Comparison of ENCODE assay signal across 23 cellular contexts in the genomic region with DNA sequence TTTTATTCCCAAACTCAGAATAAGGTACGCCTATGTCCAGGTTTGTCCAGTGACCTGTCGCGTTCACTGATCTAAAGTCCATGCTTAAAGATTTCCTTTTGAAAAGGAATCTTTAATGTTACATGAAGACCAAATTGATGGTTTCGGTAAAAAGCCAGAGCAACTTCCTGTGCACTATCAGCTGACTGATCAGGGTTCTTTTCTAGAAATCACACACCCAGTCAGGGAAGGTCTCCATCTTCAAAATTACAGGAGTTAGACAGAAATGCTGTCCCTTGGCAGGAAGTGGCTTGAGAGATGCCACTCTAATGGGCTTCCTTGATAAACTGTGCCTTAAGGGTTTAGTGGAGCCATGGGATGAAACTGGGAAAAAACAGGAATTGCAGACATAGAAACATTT. TPM values are rescaled to one million over a fixed set of nuclear protein-coding genes. Genes with fewer than 3 reads are reported as not detected.
DNase-seq lines count a peak whose midpoint lies in the region; ATAC-seq, FAIRE-seq and TF ChIP-seq lines count a peak whose summit lies in the region.
"Had no signal": no experiment of that assay in that cellular context is flagged by ENCODE, and none has a peak within 500 bp of the region (broad histone marks: within the 10 kb centered on the region; RNA-seq: fewer than 3 reads in every experiment).

No MANE protein-coding gene starts in this region.

- in situ Hi-C loops in gastrocnemius medialis (cut with MboI; ENCODE audit: low sequenced_read_pairs in 4 of 4): loop anchor here (25.0 kb wide), 1 partner anchor 233 kb away; no protein-coding TSS in a partner anchor

- CTCF ChIA-PET in activated B cell treated with CpG ODN at 0.5 μM for 24 hours (lab: Charles Lee): interaction anchor here (3.5 kb wide), 1 partner anchor 11 kb away, joined by 15 read pairs; no protein-coding TSS in a partner anchor

- H3K36me3 ChIP-seq in CD4-positive, CD25-positive, alpha-beta regulatory T cell (ENCODE audit: control insufficient read depth, insufficient read depth, low read length): no peaks in the 10 kb centered on the region
- no peaks in the 10 kb centered on the region for H3K36me3 ChIP-seq in gastrocnemius medialis
- H3K36me3 ChIP-seq: upper lobe of right lung had no signal

- peak overlapping the region; percentile 89 to 97 (median 92) for H3K27ac Mint-ChIP-seq in CD4-positive, CD25-positive, alpha-beta regulatory T cell
- H3K27ac Mint-ChIP-seq in activated B cell treated with CpG ODN at 0.5 μM for 24 hours: peak overlapping the region; percentile 72
- peak overlapping the region; percentile 8 to 82 for H3K27ac Mint-ChIP-seq in effector memory CD8-positive, alpha-beta T cell
- H3K27ac Mint-ChIP-seq: nephron, WTC11 had no signal

- peak in 1 of 2 donors; percentile 15 for ATAC-seq in CD4-positive, CD25-positive, alpha-beta regulatory T cell (ENCODE audit: low read depth in 2 of 2)
- ATAC-seq in activated B cell treated with CpG ODN at 0.5 μM for 24 hours (ENCODE audit: low read depth): no peak
- ATAC-seq in effector memory CD8-positive, alpha-beta T cell (replicated peaks): peak; percentile 26
- ATAC-seq in gastrocnemius medialis: no peak
- ATAC-seq: upper lobe of right lung, WTC11 had no signal

- TF ChIP-seq POLR2A in GM12891 (IDR thresholded peaks at IDR 0.05; ENCODE audit: low read depth, low read length) (no peak), gastrocnemius medialis (IDR thresholded peaks at IDR 0.05) (no peak)

- H3K27ac ChIP-seq in CD4-positive, CD25-positive, alpha-beta regulatory T cell (ENCODE audit: insufficient read depth, low read length, poor library complexity, severe bottlenecking): peak overlapping the region; percentile 87
- H3K27ac ChIP-seq in gastrocnemius medialis: no peak overlapping the region
- H3K27ac ChIP-seq: upper lobe of right lung had no signal

- no peak for TF ChIP-seq CTCF in activated B cell treated with CpG ODN at 0.5 μM for 24 hours (IDR thresholded peaks at IDR 0.05)
- TF ChIP-seq CTCF in gastrocnemius medialis (IDR thresholded peaks at IDR 0.05 in 4 of 5, conservative IDR thresholded peaks at IDR 0.05 in 1 of 5): no peak

- intact Hi-C loops in activated B cell treated with CpG ODN at 0.5 μM for 24 hours (cut with micrococcal nuclease) (no loop called here), gastrocnemius medialis (cut with DNase I; ENCODE audit: low total_unique reads) (no loop called here)

- DNase-seq in CD4-positive, CD25-positive, alpha-beta regulatory T cell: peak in 2 of 3 donors; percentile 43 to 89
- DNase-seq in GM12891 (ENCODE audit: insufficient read length, low spot score) (no peak), activated B cell treated with CpG ODN at 0.5 μM for 24 hours (no peak), DMS153 treated with DMSO at 0.1 percent for 48 hours (lab: John Stamatoyannopoulos, UW; ENCODE audit: unreplicated experiment) (no peak), gastrocnemius medialis (no peak), NCI-H446 (lab: John Stamatoyannopoulos, UW) (no peak), glomerular visceral epithelial cell (ENCODE audit: extremely low spot score) (no peak)
- DNase-seq in effector memory CD8-positive, alpha-beta T cell: no peak
- DNase-seq: erythroblast, foreskin melanocyte, GF-D8, KG1, kidney glomerular epithelial cell, NCI-H1092, NCI-H2029 treated with DMSO at 0.1 percent for 48 hours, NCI-H446 treated with DMSO at 0.1 percent for 48 hours, posterior cingulate gyrus, upper lobe of right lung had no signal

- H3K27me3 ChIP-seq in CD4-positive, CD25-positive, alpha-beta regulatory T cell (ENCODE audit: control insufficient read depth, insufficient read depth, low read length): no peaks in the 10 kb centered on the region
- H3K27me3 ChIP-seq in gastrocnemius medialis: peaks cover 0 to 3% (median 0%) of the 10 kb centered on the region in 3 donors
- H3K27me3 ChIP-seq: upper lobe of right lung had no signal

- no peaks in the 10 kb centered on the region for H3K9me3 Mint-ChIP-seq in CD4-positive, CD25-positive, alpha-beta regulatory T cell
- no peaks in the 10 kb centered on the region for H3K9me3 Mint-ChIP-seq in activated B cell treated with CpG ODN at 0.5 μM for 24 hours
- no peaks in the 10 kb centered on the region for H3K9me3 Mint-ChIP-seq in effector memory CD8-positive, alpha-beta T cell
- H3K9me3 Mint-ChIP-seq: nephron, WTC11 had no signal

- peaks cover 89% of the 10 kb centered on the region for H3K4me1 ChIP-seq in CD4-positive, CD25-positive, alpha-beta regulatory T cell (ENCODE audit: control insufficient read depth, insufficient read depth, low read length, poor library complexity, severe bottlenecking)
- no peaks in the 10 kb centered on the region for H3K4me1 ChIP-seq in gastrocnemius medialis

- POLR2A ChIA-PET in activated B cell treated with CpG ODN at 0.5 μM for 24 hours (lab: Charles Lee): interaction anchor here (0.7 to 6.1 kb wide), 7 partner anchors 8 to 188 kb away, joined by 3 to 74 read pairs (median 5); a partner anchor contains a TSS

- peak; percentile 38 for FAIRE-seq in GM12891 (lab: Jason Lieb, UNC)
- FAIRE-seq: bronchial epithelial cell, D721Med, RCC 7860 had no signal

- peak overlapping the region; percentile 56 for H3K4me3 ChIP-seq in CD4-positive, CD25-positive, alpha-beta regulatory T cell (ENCODE audit: low read depth, low read length)
- no peak overlapping the region for H3K4me3 ChIP-seq in gastrocnemius medialis
- H3K4me3 ChIP-seq: upper lobe of right lung had no signal

- no peaks in the 10 kb centered on the region for H3K27me3 Mint-ChIP-seq in CD4-positive, CD25-positive, alpha-beta regulatory T cell
- H3K27me3 Mint-ChIP-seq in activated B cell treated with CpG ODN at 0.5 μM for 24 hours: no peaks in the 10 kb centered on the region
- no peaks in the 10 kb centered on the region for H3K27me3 Mint-ChIP-seq in effector memory CD8-positive, alpha-beta T cell

- H3K4me3 Mint-ChIP-seq in CD4-positive, CD25-positive, alpha-beta regulatory T cell: peak overlapping the region; percentile 70 to 87 (median 78)
- H3K4me3 Mint-ChIP-seq in activated B cell treated with CpG ODN at 0.5 μM for 24 hours: no peak overlapping the region
- peak overlapping the region; percentile 59 to 72 for H3K4me3 Mint-ChIP-seq in effector memory CD8-positive, alpha-beta T cell
- H3K4me3 Mint-ChIP-seq: nephron, WTC11 had no signal

- H3K4me1 Mint-ChIP-seq in CD4-positive, CD25-positive, alpha-beta regulatory T cell: peaks cover 46 to 99% (median 78%) of the 10 kb centered on the region in 4 donors
- H3K4me1 Mint-ChIP-seq in activated B cell treated with CpG ODN at 0.5 μM for 24 hours: peaks cover 83% of the 10 kb centered on the region
- peaks cover 66 to 84% of the 10 kb centered on the region in 2 donors for H3K4me1 Mint-ChIP-seq in effector memory CD8-positive, alpha-beta T cell (ENCODE audit: low read depth in 2 of 2)
- H3K4me1 Mint-ChIP-seq: nephron had no signal

- H3K36me3 Mint-ChIP-seq in CD4-positive, CD25-positive, alpha-beta regulatory T cell: no peaks in the 10 kb centered on the region
- no peaks in the 10 kb centered on the region for H3K36me3 Mint-ChIP-seq in activated B cell treated with CpG ODN at 0.5 μM for 24 hours (ENCODE audit: low read depth)
- H3K36me3 Mint-ChIP-seq in effector memory CD8-positive, alpha-beta T cell (ENCODE audit: insufficient read depth): peaks cover 7% of the 10 kb centered on the region
- H3K36me3 Mint-ChIP-seq: WTC11 had no signal

- no peaks in the 10 kb centered on the region for H3K9me3 ChIP-seq in CD4-positive, CD25-positive, alpha-beta regulatory T cell (ENCODE audit: control insufficient read depth in 2 of 2, low read length in 2 of 2)
- H3K9me3 ChIP-seq in gastrocnemius medialis: no peaks in the 10 kb centered on the region
- H3K9me3 ChIP-seq: upper lobe of right lung had no signal

TF ChIP-seq in GM12891, 5 proteins besides CTCF, POLR2A, EP300 and RAD21:
- TF ChIP-seq TAF1 (IDR thresholded peaks at IDR 0.05; ENCODE audit: low read depth, low read length): no peak
- no peak for TF ChIP-seq SPI1 (IDR thresholded peaks at IDR 0.05; ENCODE audit: low read depth, low read length)
- TF ChIP-seq POU2F2 (IDR thresholded peaks at IDR 0.05; ENCODE audit: low read depth, low read length): no peak
- TF ChIP-seq PAX5 (IDR thresholded peaks at IDR 0.05; ENCODE audit: insufficient read depth, low read length, severe bottlenecking): no peak
- no peak for TF ChIP-seq POLR2AphosphoS5 (IDR thresholded peaks at IDR 0.05; ENCODE audit: low read depth, low read length)

RNA-seq across cellular contexts. Expression of a gene that starts 14.7 kb away (rescaled TPM):
- total RNA-seq in CD4-positive, CD25-positive, alpha-beta regulatory T cell: 142 TPM
- polyA plus RNA-seq in CD4-positive, CD25-positive, alpha-beta regulatory T cell: 100 to 1,000 TPM in 3 of 4 donors, 10 to 100 TPM in 1; 97.8 to 148 (median 124) TPM
- polyA plus RNA-seq in GM12891 (2012; ENCODE audit: low read depth, missing spikeins): 3.8 TPM
- 324 and 336 TPM in 2 replicates for total RNA-seq in activated B cell treated with CpG ODN at 0.5 μM for 24 hours
- 1 to 10 TPM; 1.9 to 6.8 (median 3.0) TPM for total RNA-seq in gastrocnemius medialis

Comparison
In these comparisons a context has a peak if more than half of its experiments do, and no peak if none do; other contexts are left out.
1. DNase-seq: peak in CD4-positive, CD25-positive, alpha-beta regulatory T cell (2 of 3); none in GM12891 (single experiment), activated B cell treated with CpG ODN at 0.5 μM for 24 hours (single experiment), effector memory CD8-positive, alpha-beta T cell (0 of 3), DMS153 treated with DMSO at 0.1 percent for 48 hours (single experiment), gastrocnemius medialis (0 of 2), NCI-H446 (0 of 2) and glomerular visceral epithelial cell (single experiment).
2. RNA of a gene that starts 14.7 kb away (total RNA-seq): 324 to 336 TPM in activated B cell treated with CpG ODN at 0.5 μM for 24 hours and 142 TPM in CD4-positive, CD25-positive, alpha-beta regulatory T cell (single experiment); 1.9 to 6.8 TPM in gastrocnemius medialis; every median in the first group is over 10 times any median in the second.
3. Peak in every context shown above with its lines, with median percentiles within 50 percentile points of each other: H3K27ac Mint-ChIP-seq.